ENCODE assay signal across 11 cellular contexts in the genomic region with DNA sequence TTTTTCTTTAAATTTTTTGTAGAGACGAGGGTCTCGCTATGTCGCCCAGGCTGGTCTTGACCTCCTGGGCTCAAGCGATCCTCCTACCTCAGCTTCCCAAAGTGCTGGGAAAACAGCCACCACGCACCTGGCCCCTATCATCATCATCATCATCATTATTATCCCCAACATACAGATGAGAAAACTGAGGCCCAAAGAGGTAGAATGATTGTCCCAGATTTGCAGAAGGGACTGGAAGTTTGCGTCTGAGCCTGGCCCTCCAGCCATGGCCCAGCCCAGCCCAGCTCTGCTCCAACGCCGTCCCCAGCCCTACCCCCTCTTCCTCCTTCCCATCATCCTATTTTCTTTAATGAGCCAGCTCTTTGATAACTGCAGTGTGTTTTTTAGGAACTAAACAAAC. TPM values are rescaled to one million over a fixed set of nuclear protein-coding genes. Genes with fewer than 3 reads are reported as not detected.
"Had no signal": no experiment of that assay in that cellular context is flagged by ENCODE, and none has a peak within 500 bp of the region (broad histone marks: within the 10 kb centered on the region; RNA-seq: fewer than 3 reads in every experiment).

No MANE protein-coding gene starts in this region.

- H3K27ac ChIP-seq: GM23248 had no signal

- H2AFZ ChIP-seq: GM23248, GM23338 had no signal

- H3K9me3 ChIP-seq: HAP-1 had no signal

- DNase-seq: GM23248, GOT3, H7, H9, HCEC 1CT, HFFc6 had no signal

- H3K4me3 ChIP-seq: GM23248, GM23338, HAP-1 had no signal

- H3K36me3 ChIP-seq: HAP-1 had no signal

- H3K9ac ChIP-seq: GM23248 had no signal

- FAIRE-seq: H1, H54 had no signal

- ATAC-seq: GM23338, HCT116 had no signal

- H3K4me2 ChIP-seq: GM23338 had no signal

- H3K4me1 ChIP-seq: HAP-1 had no signal

RNA-seq across cellular contexts. Expression of gene TMEM130, which starts 34.9 kb away (rescaled TPM):
- total RNA-seq: GM23248 had no signal
